In genomic region chr20:50338479-50339195, GRCh38 we compare ENCODE assay signal across 1 cellular context.
TF ChIP-seq lines count a peak whose summit lies in the region.

No MANE protein-coding gene starts in this region.

TF ChIP-seq in GM12878, 131 proteins besides CTCF, POLR2A, EP300 and RAD21 (continued from another document and continues in another):
- TF ChIP-seq NR2C2 (IDR thresholded peaks at IDR 0.05; ENCODE audit: borderline replicate concordance, control insufficient read depth, insufficient read length, low read depth) = no peak
- TF ChIP-seq SREBF2 (IDR thresholded peaks at IDR 0.05; ENCODE audit: low read length) = no peak
- TF ChIP-seq CREB1 (IDR thresholded peaks at IDR 0.05; ENCODE audit: low read depth) = peak; percentile 44; the same call in 1 of the 2 replicates
- TF ChIP-seq MEF2B (IDR thresholded peaks at IDR 0.05; ENCODE audit: partially characterized antibody, poor library complexity, severe bottlenecking) = peak; percentile 74
- no peak for TF ChIP-seq HSF1 (IDR thresholded peaks at IDR 0.05; ENCODE audit: low read depth, low read length)
- no peak for TF ChIP-seq RCOR1 (conservative IDR thresholded peaks at IDR 0.05; ENCODE audit: low read depth, low read length)
- peak; percentile 45; the same call in 1 of the 2 replicates for TF ChIP-seq BCL11A (IDR thresholded peaks at IDR 0.05; ENCODE audit: low read depth, low read length)
- no peak for TF ChIP-seq STAT1 (conservative IDR thresholded peaks at IDR 0.05)
- no peak for TF ChIP-seq ZBTB11 (CRISPR knock-in tag; IDR thresholded peaks at IDR 0.05)
- no peak for TF ChIP-seq ZNF207 (IDR thresholded peaks at IDR 0.05; ENCODE audit: borderline replicate concordance)
- TF ChIP-seq IKZF1 (conservative IDR thresholded peaks at IDR 0.05) = peak; percentile 98
- TF ChIP-seq POLR2AphosphoS5 (IDR thresholded peaks at IDR 0.05; ENCODE audit: low read length) = no peak
- peak; percentile 67; the same call in 1 of the 2 replicates for TF ChIP-seq ZBED1 (IDR thresholded peaks at IDR 0.05; ENCODE audit: borderline replicate concordance)
- TF ChIP-seq TARDBP (IDR thresholded peaks at IDR 0.05; ENCODE audit: borderline replicate concordance) = 0 out of 2 replicates have a peak, but pooled peaks have one; percentile 42
- TF ChIP-seq IRF5 (IDR thresholded peaks at IDR 0.05; ENCODE audit: borderline replicate concordance) = no peak
- no peak for TF ChIP-seq KAT2A (conservative IDR thresholded peaks at IDR 0.05; ENCODE audit: control insufficient read depth, low read depth, low read length)
- TF ChIP-seq USF2 (IDR thresholded peaks at IDR 0.05; ENCODE audit: borderline replicate concordance, low read depth, low read length) = no peak
- no peak for TF ChIP-seq USF1 (IDR thresholded peaks at IDR 0.05; ENCODE audit: borderline replicate concordance, extremely low read length, insufficient read depth, low read depth, low read length)
- peak; percentile 82; the same call in 1 of the 2 replicates for TF ChIP-seq TCF3 (IDR thresholded peaks at IDR 0.05; ENCODE audit: borderline replicate concordance, insufficient read depth, low read depth, low read length)
- TF ChIP-seq YY1 (IDR thresholded peaks at IDR 0.05; ENCODE audit: low read depth, low read length) = no peak
- TF ChIP-seq GABPA (IDR thresholded peaks at IDR 0.05; ENCODE audit: low read depth) = no peak
- TF ChIP-seq SUZ12 (IDR thresholded peaks at IDR 0.05; ENCODE audit: unreplicated experiment) = no peak
- TF ChIP-seq MXI1 (IDR thresholded peaks at IDR 0.05; ENCODE audit: low read depth, low read length) = no peak
- TF ChIP-seq ATF2 (IDR thresholded peaks at IDR 0.05; ENCODE audit: low read length) = peak; percentile 49
- TF ChIP-seq ZZZ3 (IDR thresholded peaks at IDR 0.05; ENCODE audit: control insufficient read depth, insufficient read length, low read depth) = no peak
- TF ChIP-seq ZBTB40 (IDR thresholded peaks at IDR 0.05; ENCODE audit: borderline replicate concordance) = no peak
- TF ChIP-seq RB1 (IDR thresholded peaks at IDR 0.05; ENCODE audit: borderline replicate concordance) = 0 out of 2 replicates have a peak, but pooled peaks have one; percentile 15
- TF ChIP-seq ELK1 (IDR thresholded peaks at IDR 0.05; ENCODE audit: low read depth, low read length) = peak; percentile 15; the same call in 1 of the 2 replicates
- TF ChIP-seq CUX1 (IDR thresholded peaks at IDR 0.05; ENCODE audit: insufficient replicate concordance, low read depth, low read length) = no peak
- no peak for TF ChIP-seq IRF4 (IDR thresholded peaks at IDR 0.05; ENCODE audit: low read depth, low read length)
- no peak for TF ChIP-seq KDM1A (IDR thresholded peaks at IDR 0.05; ENCODE audit: borderline replicate concordance)
- no peak for TF ChIP-seq SMAD5 (IDR thresholded peaks at IDR 0.05; ENCODE audit: low read depth)
- no peak for TF ChIP-seq SMAD1 (IDR thresholded peaks at IDR 0.05; ENCODE audit: low read depth, partially characterized antibody)
- TF ChIP-seq FOS (IDR thresholded peaks at IDR 0.05; ENCODE audit: borderline replicate concordance, extremely low read depth, insufficient read length) = no peak
- no peak for TF ChIP-seq HCFC1 (IDR thresholded peaks at IDR 0.05; ENCODE audit: low read length)
